31 cellular contexts compared by ENCODE assay signal in genomic region chr11:80669620-80670019, GRCh38.
A peak's percentile ranks its signal among the peaks of the same experiment; 100 is the strongest.
DNase-seq lines count a peak whose midpoint lies in the region; ATAC-seq and TF ChIP-seq lines count a peak whose summit lies in the region.
"Had no signal": no experiment of that assay in that cellular context is flagged by ENCODE, and none has a peak within 500 bp of the region (broad histone marks: within the 10 kb centered on the region; RNA-seq: fewer than 3 reads in every experiment).

No MANE protein-coding gene starts in this region.

- H3K4me3 ChIP-seq in SK-N-SH (ENCODE audit: low read depth in 2 of 2, low read length in 1 of 2) (no peak overlapping the region), vagina (no peak overlapping the region)
- H3K4me3 ChIP-seq: A549; BLaER1; BLaER1 treated with 17β-estradiol and CSF1 and Interleukin-3, amounts not matched to agents 10 nM and 100 nM had no signal

- H3K9me2 ChIP-seq in SK-N-SH: no peaks in the 10 kb centered on the region

- TF ChIP-seq POLR2A in vagina (IDR thresholded peaks at IDR 0.05): no peak

- no peak overlapping the region for H3K4me2 ChIP-seq in SK-N-SH
- H3K4me2 ChIP-seq: A549; BLaER1; BLaER1 treated with 17β-estradiol and CSF1 and Interleukin-3, amounts not matched to agents 10 nM and 100 nM had no signal

- TF ChIP-seq CTCF in SK-N-SH (IDR thresholded peaks at IDR 0.05): no peak
- TF ChIP-seq CTCF in vagina (IDR thresholded peaks at IDR 0.05): no peak

- no peak for ATAC-seq in SK-N-SH treated with all-trans-retinoic acid at 6 μM for 48 hours
- ATAC-seq: A549; CD8-positive, alpha-beta T cell had no signal

- H3K9ac ChIP-seq in SK-N-SH: no peak overlapping the region
- H3K9ac ChIP-seq: BLaER1; BLaER1 treated with 17β-estradiol and CSF1 and Interleukin-3, amounts not matched to agents 10 nM and 100 nM had no signal

- CTCF ChIA-PET in SK-N-SH (lab: Yijun Ruan, JAX): no interaction called here

- H3K27me3 ChIP-seq in SK-N-SH (ENCODE audit: insufficient read depth) (no peaks in the 10 kb centered on the region), vagina (no peaks in the 10 kb centered on the region)
- H3K27me3 ChIP-seq: BE2C; BLaER1; BLaER1 treated with 17β-estradiol and CSF1 and Interleukin-3, amounts not matched to agents 10 nM and 100 nM had no signal

- intact Hi-C loops in vagina (cut with DNase I): no loop called here

- WGBS in SK-N-SH (ENCODE audit: low lambda C conversion rate): 3% methylated on average over 3 of the region's 3 CpGs

- no peak overlapping the region for H2AFZ ChIP-seq in SK-N-SH (ENCODE audit: low read depth)

- POLR2A ChIA-PET in SK-N-SH (lab: Yijun Ruan, JAX): no interaction called here

- H3K4me1 ChIP-seq in SK-N-SH (ENCODE audit: control insufficient read depth in 1 of 2, insufficient read depth in 2 of 2, low read depth in 1 of 2, low read length in 1 of 2) (no peaks in the 10 kb centered on the region; a peak in 1 of 4 replicates), vagina (no peaks in the 10 kb centered on the region)
- H3K4me1 ChIP-seq: A549, BE2C, BLaER1, Caco-2 had no signal

- H4K20me1 ChIP-seq in SK-N-SH (ENCODE audit: insufficient read depth): no peaks in the 10 kb centered on the region
- H4K20me1 ChIP-seq: BLaER1; BLaER1 treated with 17β-estradiol and CSF1 and Interleukin-3, amounts not matched to agents 10 nM and 100 nM had no signal

- H3K36me3 ChIP-seq in SK-N-SH (replicated peaks in 1 of 2; ENCODE audit: control insufficient read depth in 1 of 2, insufficient read depth in 2 of 2, low read length in 1 of 2): no peaks in the 10 kb centered on the region
- no peaks in the 10 kb centered on the region for H3K36me3 ChIP-seq in vagina
- H3K36me3 ChIP-seq: BE2C; BLaER1; BLaER1 treated with 17β-estradiol and CSF1 and Interleukin-3, amounts not matched to agents 10 nM and 100 nM had no signal

- H3K9me3 ChIP-seq in SK-N-SH (no peaks in the 10 kb centered on the region), vagina (no peaks in the 10 kb centered on the region)
- H3K9me3 ChIP-seq: A549; BE2C; BLaER1; BLaER1 treated with 17β-estradiol and CSF1 and Interleukin-3, amounts not matched to agents 10 nM and 100 nM had no signal

- H3K27ac ChIP-seq in SK-N-SH (ENCODE audit: low read depth in 2 of 2, low read length in 1 of 2) (peak overlapping the region in 1 of 2 experiments; percentile 53; a peak in 2 of 4 replicates), vagina (no peak overlapping the region)
- H3K27ac ChIP-seq: 22Rv1; A549; BLaER1; BLaER1 treated with 17β-estradiol and CSF1 and Interleukin-3, amounts not matched to agents 10 nM and 100 nM; C4-2B had no signal

- peak; percentile 77 for DNase-seq in SK-N-DZ (ENCODE audit: low spot score)
- peak; percentile 1 for DNase-seq in SK-N-SH
- DNase-seq in vagina (ENCODE audit: extremely low spot score in 2 of 2): no peak
- no peak for DNase-seq in SHP77 (lab: John Stamatoyannopoulos, UW)
- DNase-seq in NCI-H2227 treated with DMSO at 0.1 percent for 48 hours (lab: John Stamatoyannopoulos, UW): no peak
- DNase-seq: 8988T; ACHN; AML-193; BE2C; C1 segment of cervical spinal cord; Caco-2; Calu3; CD4-positive, alpha-beta memory T cell; CD4-positive, alpha-beta T cell; CD4-positive, CD25-positive, alpha-beta regulatory T cell; CD8-positive, alpha-beta memory T cell; CD8-positive, alpha-beta T cell; COR-L47; DMS 273 treated with DMSO at 0.1 percent for 48 hours; DMS153; DMS53; DMS79; DMS79 treated with DMSO at 0.1 percent for 48 hours; DND-41; EL had no signal

- peak in 1 of 2 experiments; percentile 52; a peak in 2 of 4 replicates for TF ChIP-seq EP300 in SK-N-SH (IDR thresholded peaks at IDR 0.05; ENCODE audit: borderline replicate concordance in 1 of 2, low read depth in 1 of 2, low read length in 1 of 2)

- H3F3A ChIP-seq in SK-N-SH (replicated peaks; ENCODE audit: insufficient read depth): no peaks in the 10 kb centered on the region

- no peak for TF ChIP-seq RAD21 in SK-N-SH (IDR thresholded peaks at IDR 0.05; ENCODE audit: low read length)

- H3K79me2 ChIP-seq in SK-N-SH (ENCODE audit: insufficient read depth): no peaks in the 10 kb centered on the region

TF ChIP-seq in SK-N-SH, 30 proteins besides CTCF, POLR2A, EP300 and RAD21:
- TF ChIP-seq MAX (IDR thresholded peaks at IDR 0.05; ENCODE audit: low read depth): no peak
- peak; percentile 86 for TF ChIP-seq GATA2 (CRISPR knock-in tag; IDR thresholded peaks at IDR 0.05)
- no peak for TF ChIP-seq TCF12 (IDR thresholded peaks at IDR 0.05)
- no peak for TF ChIP-seq MEF2A (IDR thresholded peaks at IDR 0.05; ENCODE audit: borderline replicate concordance, low read depth)

TF ChIP-seq in SK-N-SH treated with all-trans-retinoic acid at 6 μM for 48 hours, 23 proteins besides CTCF, POLR2A, EP300 and RAD21:
- peak; percentile 44; the same call in 1 of the 2 replicates for TF ChIP-seq TCF4 (CRISPR knock-in tag; IDR thresholded peaks at IDR 0.05; ENCODE audit: borderline replicate concordance)
- no peak for TF ChIP-seq SNAI2 (CRISPR knock-in tag; IDR thresholded peaks at IDR 0.05)
- TF ChIP-seq ZNF70 (CRISPR knock-in tag; IDR thresholded peaks at IDR 0.05): 0 out of 2 replicates have a peak, but pooled peaks have one; percentile 11

Comparison
In these comparisons a context has a peak if more than half of its experiments do, and no peak if none do; other contexts are left out.
1. DNase-seq: peak in SK-N-DZ (single experiment) and SK-N-SH (single experiment); none in vagina (0 of 2), SHP77 (0 of 2) and NCI-H2227 treated with DMSO at 0.1 percent for 48 hours (single experiment).